ENCODE assay signal across 8 cellular contexts in genomic region chr19:7628589-7629311, GRCh38. TPM values are rescaled to one million over a fixed set of nuclear protein-coding genes. Genes with fewer than 3 reads are reported as not detected.
DNase-seq lines count a peak whose midpoint lies in the region; ATAC-seq lines count a peak whose summit lies in the region.
"Had no signal": no experiment of that assay in that cellular context is flagged by ENCODE, and none has a peak within 500 bp of the region (broad histone marks: within the 10 kb centered on the region; RNA-seq: fewer than 3 reads in every experiment).

No MANE protein-coding gene starts in this region.

- peak overlapping the region; percentile 100 for H3K27ac Mint-ChIP-seq in activated naive CD8-positive, alpha-beta T cell treated with anti-CD3 and anti-CD28 coated beads, Interleukin-2, amount 10 ng/mL, durations not matched to agents 7 days and 5 days
- H3K27ac Mint-ChIP-seq in immature natural killer cell = peak overlapping the region; percentile 98 to 100 (median 99)

- peaks cover 8% of the 10 kb centered on the region for H3K36me3 Mint-ChIP-seq in activated naive CD8-positive, alpha-beta T cell treated with anti-CD3 and anti-CD28 coated beads, Interleukin-2, amount 10 ng/mL, durations not matched to agents 7 days and 5 days
- peaks cover 0 to 7% (median 6%) of the 10 kb centered on the region in 3 donors for H3K36me3 Mint-ChIP-seq in immature natural killer cell

- peaks cover 44% of the 10 kb centered on the region for H3K36me3 ChIP-seq in HUES6 (ENCODE audit: control insufficient read depth, insufficient read depth, low read length)
- H3K36me3 ChIP-seq in subcutaneous abdominal adipose tissue (ENCODE audit: control insufficient read depth in 5 of 5, insufficient read depth in 5 of 5, low read length in 5 of 5) = peaks cover 0 to 51% (median 35%) of the 10 kb centered on the region in 5 donors

- H3K27me3 ChIP-seq in HUES6 (ENCODE audit: control insufficient read depth, insufficient read depth, low read length) (peaks cover 4% of the 10 kb centered on the region; the same call in 1 of the 2 replicates), subcutaneous abdominal adipose tissue (ENCODE audit: control insufficient read depth in 5 of 5, insufficient read depth in 4 of 5, low read length in 5 of 5) (no peaks in the 10 kb centered on the region)

- DNase-seq in activated naive CD8-positive, alpha-beta T cell treated with anti-CD3 and anti-CD28 coated beads, Interleukin-2, amount 10 ng/mL, durations not matched to agents 7 days and 5 days = no peak
- DNase-seq in immature natural killer cell = no peak
- DNase-seq in NCI-H446 (lab: John Stamatoyannopoulos, UW) = no peak
- no peak for DNase-seq in HuH-7.5 (ENCODE audit: low spot score)
- no peak for DNase-seq in epidermal melanocyte (ENCODE audit: insufficient read length, low spot score)

- H3K9ac ChIP-seq in HUES6 (ENCODE audit: low read length) (peak overlapping the region; percentile 89), subcutaneous abdominal adipose tissue (ENCODE audit: low read length in 5 of 5) (peak overlapping the region; percentile 87 to 98 (median 93))

- no peaks in the 10 kb centered on the region for H3K27me3 Mint-ChIP-seq in activated naive CD8-positive, alpha-beta T cell treated with anti-CD3 and anti-CD28 coated beads, Interleukin-2, amount 10 ng/mL, durations not matched to agents 7 days and 5 days
- H3K27me3 Mint-ChIP-seq in immature natural killer cell (ENCODE audit: low read depth in 3 of 3) = peaks cover 9 to 16% (median 11%) of the 10 kb centered on the region in 3 donors

- no peaks in the 10 kb centered on the region for H3K9me3 Mint-ChIP-seq in activated naive CD8-positive, alpha-beta T cell treated with anti-CD3 and anti-CD28 coated beads, Interleukin-2, amount 10 ng/mL, durations not matched to agents 7 days and 5 days
- no peaks in the 10 kb centered on the region for H3K9me3 Mint-ChIP-seq in immature natural killer cell

- POLR2A ChIA-PET in activated naive CD8-positive, alpha-beta T cell treated with anti-CD3 and anti-CD28 coated beads, Interleukin-2, amount 10 ng/mL, durations not matched to agents 7 days and 5 days (lab: Charles Lee) = interaction anchor here (0.8 to 2.5 kb wide), 11 partner anchors 16 to 283 kb away, joined by 3 to 16 read pairs (median 4); partner anchors contain the start of genes MCOLN1, RETN and TRAPPC5

- no peaks in the 10 kb centered on the region for H3K4me1 ChIP-seq in HUES6 (ENCODE audit: control insufficient read depth, insufficient read depth, low read length)
- peaks cover 5 to 34% (median 28%) of the 10 kb centered on the region in 5 donors for H3K4me1 ChIP-seq in subcutaneous abdominal adipose tissue (ENCODE audit: control insufficient read depth in 5 of 5, insufficient read depth in 5 of 5, low read length in 5 of 5)

- H3K4me1 Mint-ChIP-seq in activated naive CD8-positive, alpha-beta T cell treated with anti-CD3 and anti-CD28 coated beads, Interleukin-2, amount 10 ng/mL, durations not matched to agents 7 days and 5 days = peaks cover 28% of the 10 kb centered on the region
- peaks cover 36 to 45% of the 10 kb centered on the region in 2 donors for H3K4me1 Mint-ChIP-seq in immature natural killer cell

- H3K4me3 Mint-ChIP-seq in activated naive CD8-positive, alpha-beta T cell treated with anti-CD3 and anti-CD28 coated beads, Interleukin-2, amount 10 ng/mL, durations not matched to agents 7 days and 5 days = peak overlapping the region; percentile 98
- peak overlapping the region; percentile 90 to 100 (median 94) for H3K4me3 Mint-ChIP-seq in immature natural killer cell

- no peaks in the 10 kb centered on the region for H3K9me3 ChIP-seq in HUES6 (ENCODE audit: control insufficient read depth, insufficient read depth, low read depth, low read length)
- H3K9me3 ChIP-seq in subcutaneous abdominal adipose tissue (ENCODE audit: control insufficient read depth in 5 of 5, low read length in 5 of 5) = no peaks in the 10 kb centered on the region

- H3K4me3 ChIP-seq in HUES6 (ENCODE audit: low read depth, low read length) (peak overlapping the region; percentile 91), subcutaneous abdominal adipose tissue (ENCODE audit: low read depth in 1 of 5, low read length in 5 of 5) (peak overlapping the region; percentile 83 to 100 (median 99))

- no peak for ATAC-seq in activated naive CD8-positive, alpha-beta T cell treated with anti-CD3 and anti-CD28 coated beads, Interleukin-2, amount 10 ng/mL, durations not matched to agents 7 days and 5 days (ENCODE audit: low read depth)

- H3K27ac ChIP-seq in HUES6 (ENCODE audit: low read depth, low read length) (no peak overlapping the region), subcutaneous abdominal adipose tissue (ENCODE audit: low read depth, low read length) (peak overlapping the region; percentile 74)

RNA-seq across cellular contexts. Expression of gene XAB2, which starts 0.6 kb away (rescaled TPM):
- total RNA-seq in activated naive CD8-positive, alpha-beta T cell treated with anti-CD3 and anti-CD28 coated beads, Interleukin-2, amount 10 ng/mL, durations not matched to agents 7 days and 5 days = 10 to 100 TPM; 53.5 to 58.1 TPM
- 10 to 100 TPM in 2 of 3 donors, 1 to 10 TPM in 1; 5.5 to 13.3 (median 12.4) TPM for polyA plus RNA-seq in immature natural killer cell

RNA-seq across cellular contexts. Expression of gene PET100, which starts 0.8 kb away (rescaled TPM):
- 100 to 1,000 TPM; 134 to 158 TPM for total RNA-seq in activated naive CD8-positive, alpha-beta T cell treated with anti-CD3 and anti-CD28 coated beads, Interleukin-2, amount 10 ng/mL, durations not matched to agents 7 days and 5 days
- polyA plus RNA-seq in immature natural killer cell = 100 to 1,000 TPM; 107 to 376 (median 255) TPM

RNA-seq across cellular contexts. Expression of gene PCP2, which starts 4.8 kb away (rescaled TPM):
- total RNA-seq in activated naive CD8-positive, alpha-beta T cell treated with anti-CD3 and anti-CD28 coated beads, Interleukin-2, amount 10 ng/mL, durations not matched to agents 7 days and 5 days = 1 to 10 TPM; 2.6 to 4.8 TPM
- under 1 TPM in 1 of 3 donors, not detected in 2; 0.58 TPM for polyA plus RNA-seq in immature natural killer cell
- total RNA-seq: dermis microvascular lymphatic vessel endothelial cell had no signal

RNA-seq across cellular contexts. Expression of gene STXBP2, which starts 8.2 kb away (rescaled TPM):
- 100 to 1,000 TPM; 170 to 189 TPM for total RNA-seq in activated naive CD8-positive, alpha-beta T cell treated with anti-CD3 and anti-CD28 coated beads, Interleukin-2, amount 10 ng/mL, durations not matched to agents 7 days and 5 days
- polyA plus RNA-seq in immature natural killer cell = 100 to 1,000 TPM in 2 of 3 donors, 10 to 100 TPM in 1; 73.7 to 115 (median 100) TPM

RNA-seq across cellular contexts. Expression of gene CAMSAP3, which starts 33.1 kb away (rescaled TPM):
- under 1 TPM; 0.40 to 0.50 TPM for total RNA-seq in activated naive CD8-positive, alpha-beta T cell treated with anti-CD3 and anti-CD28 coated beads, Interleukin-2, amount 10 ng/mL, durations not matched to agents 7 days and 5 days
- polyA plus RNA-seq in immature natural killer cell = not detected
- total RNA-seq: dermis microvascular lymphatic vessel endothelial cell had no signal
